Comparison of ENCODE assay signal across 30 cellular contexts in the genomic region with DNA sequence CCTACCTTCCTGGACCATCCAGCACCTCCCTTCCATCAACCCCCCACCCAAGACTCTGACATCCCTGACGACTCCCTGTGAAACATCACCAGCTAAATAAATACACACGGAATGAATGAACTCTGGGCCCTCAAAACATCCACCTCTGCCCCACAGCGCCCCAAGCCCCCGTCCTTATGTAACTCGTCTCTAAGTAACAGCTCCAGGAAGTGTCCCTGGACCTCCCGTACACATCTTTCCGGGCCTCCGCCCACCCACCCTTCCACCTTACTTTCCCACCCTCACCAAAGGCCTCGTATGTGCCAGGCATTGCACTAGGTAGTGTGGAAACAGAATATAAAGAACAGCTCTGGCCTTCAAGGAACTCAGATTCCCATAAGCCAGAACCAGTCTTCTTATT. TPM values are rescaled to one million over a fixed set of nuclear protein-coding genes. Genes with fewer than 3 reads are reported as not detected.
"Had no signal": no experiment of that assay in that cellular context is flagged by ENCODE, and none has a peak within 500 bp of the region (broad histone marks: within the 10 kb centered on the region; RNA-seq: fewer than 3 reads in every experiment).

No MANE protein-coding gene starts in this region.

- H3K4me3 ChIP-seq: heart left ventricle, left lung, lower lobe of right lung, neural progenitor cell, sigmoid colon, spleen, stomach, testis, thyroid gland, transverse colon, upper lobe of right lung had no signal

- H3K27me3 ChIP-seq: heart left ventricle, left lung, neural progenitor cell, sigmoid colon, testis, thyroid gland, transverse colon, upper lobe of right lung had no signal

- H3K27ac Mint-ChIP-seq: naive thymus-derived CD8-positive, alpha-beta T cell; nephron; neural progenitor cell; progenitor cell of endocrine pancreas; stimulated activated memory B cell treated with anti-CD40 and anti-IgM and Interleukin-4, amounts not matched to agents 10 μg/mL and 1 μg/mL and 100 μg/mL, for 72 hours had no signal

- FAIRE-seq: kidney, small intestine, urothelium cell line had no signal

- H3K4me2 ChIP-seq: neural progenitor cell had no signal

- DNase-seq: glutamatergic neuron; heart left ventricle; hippocampal formation; kidney; left colon; left lung; lower lobe of right lung; mammary epithelial cell; mesenchymal stem cell; naive thymus-derived CD8-positive, alpha-beta T cell; occipital lobe; right cardiac atrium; sigmoid colon; small intestine; spleen; stimulated activated CD4-positive, alpha-beta T cell treated with anti-CD3 and anti-CD28 coated beads, Interleukin-4, amount 100 ng/mL, for 24 hours; stimulated activated naive CD4-positive, alpha-beta T cell treated with Interleukin-2 at 50 U/mL for 16 hours; stomach; testis; thyroid gland; transverse colon; upper lobe of right lung had no signal

- H3K4me1 Mint-ChIP-seq: nephron, neural progenitor cell had no signal

- H3K36me3 ChIP-seq: heart left ventricle, left lung, lower lobe of right lung, neural progenitor cell, neutrophil, sigmoid colon, spleen, stomach, thyroid gland, transverse colon, upper lobe of right lung had no signal

- H3K4me1 ChIP-seq: lower lobe of right lung, neural progenitor cell, parathyroid adenoma, testis, thyroid gland, transverse colon, upper lobe of right lung had no signal

- H2AFZ ChIP-seq: neural progenitor cell, parathyroid adenoma had no signal

- ATAC-seq: heart left ventricle; left colon; left lung; lower lobe of right lung; naive thymus-derived CD8-positive, alpha-beta T cell; right cardiac atrium; stimulated activated memory B cell treated with anti-CD40 and anti-IgM and Interleukin-4, amounts not matched to agents 10 μg/mL and 1 μg/mL and 100 μg/mL, for 72 hours; upper lobe of right lung had no signal

- H3K27ac ChIP-seq: heart left ventricle, left lung, lower lobe of right lung, neural progenitor cell, neutrophil, parathyroid adenoma, sigmoid colon, spleen, stomach, testis, thyroid gland, transverse colon, upper lobe of right lung had no signal

- H3K9me3 ChIP-seq: heart left ventricle, left lung, lower lobe of right lung, neutrophil, sigmoid colon, spleen, stomach, testis, thyroid gland, transverse colon, upper lobe of right lung had no signal

- H3K9ac ChIP-seq: neural progenitor cell, parathyroid adenoma had no signal

- H3K27me3 Mint-ChIP-seq: progenitor cell of endocrine pancreas; stimulated activated memory B cell treated with anti-CD40 and anti-IgM and Interleukin-4, amounts not matched to agents 10 μg/mL and 1 μg/mL and 100 μg/mL, for 72 hours had no signal

- H3K79me2 ChIP-seq: parathyroid adenoma had no signal

- H3K4me3 Mint-ChIP-seq: naive thymus-derived CD8-positive, alpha-beta T cell; nephron; neural progenitor cell; stimulated activated memory B cell treated with anti-CD40 and anti-IgM and Interleukin-4, amounts not matched to agents 10 μg/mL and 1 μg/mL and 100 μg/mL, for 72 hours had no signal

- H3K36me3 Mint-ChIP-seq: naive thymus-derived CD8-positive, alpha-beta T cell; neural progenitor cell; stimulated activated memory B cell treated with anti-CD40 and anti-IgM and Interleukin-4, amounts not matched to agents 10 μg/mL and 1 μg/mL and 100 μg/mL, for 72 hours had no signal

- H3K9me3 Mint-ChIP-seq: naive thymus-derived CD8-positive, alpha-beta T cell; nephron; neural progenitor cell; stimulated activated memory B cell treated with anti-CD40 and anti-IgM and Interleukin-4, amounts not matched to agents 10 μg/mL and 1 μg/mL and 100 μg/mL, for 72 hours had no signal

RNA-seq across cellular contexts. Expression of a gene that starts 27.7 kb away (rescaled TPM):
- total RNA-seq: mammary epithelial cell, osteocyte had no signal
